In genomic region chr5:67095346-67095871, GRCh38 we compare ENCODE assay signal across 8 cellular contexts.
DNase-seq lines count a peak whose midpoint lies in the region; ATAC-seq, FAIRE-seq and TF ChIP-seq lines count a peak whose summit lies in the region.

No MANE protein-coding gene starts in this region.

- TF ChIP-seq CTCF in esophagus squamous epithelium (IDR thresholded peaks at IDR 0.05) (no peak), tibial nerve (IDR thresholded peaks at IDR 0.05) (no peak)

- H3K27me3 ChIP-seq in esophagus squamous epithelium (no peaks in the 10 kb centered on the region), tibial nerve (no peaks in the 10 kb centered on the region)

- no peak for FAIRE-seq in HTR-8/SVneo (lab: Jason Lieb, UNC)

- H3K4me1 Mint-ChIP-seq in activated CD4-positive, alpha-beta T cell treated with anti-CD3 and anti-CD28 coated beads, Interleukin-2, amount 10 ng/mL, durations not matched to agents 24 days and 14 days, result peaks cover 11% of the 10 kb centered on the region

- peaks cover 0 to 38% (median 0%) of the 10 kb centered on the region in 3 donors for H3K36me3 ChIP-seq in esophagus squamous epithelium
- peaks cover 7% of the 10 kb centered on the region for H3K36me3 ChIP-seq in mesodermal cell (ENCODE audit: control insufficient read depth, insufficient read depth, low read length)
- H3K36me3 ChIP-seq in tibial nerve, result no peaks in the 10 kb centered on the region

- H3K27ac ChIP-seq in esophagus squamous epithelium (peak overlapping the region; percentile 39 to 80 (median 74)), mesodermal cell (ENCODE audit: low read depth, low read length, severe bottlenecking) (peak overlapping the region; percentile 83), tibial nerve (peak overlapping the region in 3 of 4 donors; percentile 56 to 65 (median 58))

- intact Hi-C loops in esophagus squamous epithelium (cut with DNase I), result no loop called here
- intact Hi-C loops in activated CD4-positive, alpha-beta T cell treated with anti-CD3 and anti-CD28 coated beads, Interleukin-2, amount 10 ng/mL, durations not matched to agents 24 days and 14 days (cut with micrococcal nuclease), result no loop called here

- no peaks in the 10 kb centered on the region for H3K9me3 Mint-ChIP-seq in activated CD4-positive, alpha-beta T cell treated with anti-CD3 and anti-CD28 coated beads, Interleukin-2, amount 10 ng/mL, durations not matched to agents 24 days and 14 days

- TF ChIP-seq EP300 in tibial nerve (IDR thresholded peaks at IDR 0.05), result peak in 1 of 2 donors; percentile 64

- H3K4me3 Mint-ChIP-seq in activated CD4-positive, alpha-beta T cell treated with anti-CD3 and anti-CD28 coated beads, Interleukin-2, amount 10 ng/mL, durations not matched to agents 24 days and 14 days, result no peak overlapping the region

- WGBS in esophagus squamous epithelium, 2 donors, result 32% methylated on average over 6 of the region's 6 CpGs
- WGBS in mesodermal cell (ENCODE audit: insufficient coverage in 2 of 2), 2 experiments, result 76 to 90% methylated on average over 4 of the region's 6 CpGs
- WGBS in tibial nerve, 2 donors, result 9 to 10% methylated on average over 6 of the region's 6 CpGs

- no peaks in the 10 kb centered on the region for H3K27me3 Mint-ChIP-seq in activated CD4-positive, alpha-beta T cell treated with anti-CD3 and anti-CD28 coated beads, Interleukin-2, amount 10 ng/mL, durations not matched to agents 24 days and 14 days

- peaks cover 27 to 65% (median 39%) of the 10 kb centered on the region in 3 donors for H3K4me1 ChIP-seq in esophagus squamous epithelium
- H3K4me1 ChIP-seq in mesodermal cell (ENCODE audit: control insufficient read depth, insufficient read depth, low read length, poor library complexity, severe bottlenecking), result peaks cover 23% of the 10 kb centered on the region
- peaks cover 0 to 36% (median 12%) of the 10 kb centered on the region in 4 donors for H3K4me1 ChIP-seq in tibial nerve

- no peak for ATAC-seq in GM21737 (IDR thresholded peaks at IDR 0.05; ENCODE audit: unreplicated experiment)

- no peak overlapping the region for H3K27ac Mint-ChIP-seq in activated CD4-positive, alpha-beta T cell treated with anti-CD3 and anti-CD28 coated beads, Interleukin-2, amount 10 ng/mL, durations not matched to agents 24 days and 14 days

- peaks cover 32% of the 10 kb centered on the region for H3K36me3 Mint-ChIP-seq in activated CD4-positive, alpha-beta T cell treated with anti-CD3 and anti-CD28 coated beads, Interleukin-2, amount 10 ng/mL, durations not matched to agents 24 days and 14 days (ENCODE audit: low read depth)

- H3K4me3 ChIP-seq in esophagus squamous epithelium, result peak overlapping the region in 2 of 4 donors; percentile 10 to 40
- no peak overlapping the region for H3K4me3 ChIP-seq in mesodermal cell (ENCODE audit: extremely low read depth, insufficient read depth, low read length, poor library complexity, severe bottlenecking)
- peak overlapping the region in 1 of 4 donors; percentile 9 for H3K4me3 ChIP-seq in tibial nerve

- no peaks in the 10 kb centered on the region for H3K9me3 ChIP-seq in esophagus squamous epithelium
- no peaks in the 10 kb centered on the region for H3K9me3 ChIP-seq in mesodermal cell (ENCODE audit: control insufficient read depth, low read length)
- H3K9me3 ChIP-seq in tibial nerve, result no peaks in the 10 kb centered on the region

- DNase-seq in NCI-H69 (lab: John Stamatoyannopoulos, UW), result peak; percentile 81
- no peak for DNase-seq in esophagus squamous epithelium (lab: John Stamatoyannopoulos, UW)
- peak; percentile 54 to 69 for DNase-seq in tibial nerve (ENCODE audit: low spot score in 2 of 2)
- no peak for DNase-seq in activated CD4-positive, alpha-beta T cell treated with anti-CD3 and anti-CD28 coated beads, Interleukin-2, amount 10 ng/mL, durations not matched to agents 24 days and 14 days
- DNase-seq in HTR-8/SVneo (ENCODE audit: insufficient read length, low spot score), result no peak
- no peak for DNase-seq in NCI-H2196 treated with DMSO at 0.1 percent for 48 hours (lab: John Stamatoyannopoulos, UW; ENCODE audit: unreplicated experiment)

- no peak for TF ChIP-seq POLR2A in esophagus squamous epithelium (IDR thresholded peaks at IDR 0.05)
- no peak for TF ChIP-seq POLR2A in tibial nerve (IDR thresholded peaks at IDR 0.05)

Comparison
In these comparisons a context has a peak if more than half of its experiments do, and no peak if none do; other contexts are left out.
1. DNase-seq: peak in NCI-H69 (single experiment) and tibial nerve (2 of 2); none in esophagus squamous epithelium (single experiment), activated CD4-positive, alpha-beta T cell treated with anti-CD3 and anti-CD28 coated beads, Interleukin-2, amount 10 ng/mL, durations not matched to agents 24 days and 14 days (single experiment), HTR-8/SVneo (single experiment) and NCI-H2196 treated with DMSO at 0.1 percent for 48 hours (single experiment).
2. Peak in every context shown above with its lines, with median percentiles within 50 percentile points of each other: H3K27ac ChIP-seq.